1 cellular context compared by ENCODE assay signal in genomic region chr2:10839813-10840212, GRCh38.
A peak's percentile ranks its signal among the peaks of the same experiment; 100 is the strongest.
TF ChIP-seq lines count a peak whose summit lies in the region.

No MANE protein-coding gene starts in this region.

TF ChIP-seq in WTC11, 78 proteins besides CTCF, POLR2A, EP300 and RAD21 (continued from another document):
- TF ChIP-seq ZSCAN18 (CRISPR knock-in tag; IDR thresholded peaks at IDR 0.05) (no peak), NFE2L1 (CRISPR knock-in tag; IDR thresholded peaks at IDR 0.05) (0 out of 2 replicates have a peak, but pooled peaks have one; percentile 45), OVOL2 (CRISPR knock-in tag; IDR thresholded peaks at IDR 0.05; ENCODE audit: borderline replicate concordance) (no peak), ZNF138 (CRISPR knock-in tag; conservative IDR thresholded peaks at IDR 0.05) (no peak), FOXK1 (CRISPR knock-in tag; IDR thresholded peaks at IDR 0.05) (peak; percentile 63; the same call in 1 of the 2 replicates), SMAD4 (CRISPR knock-in tag; IDR thresholded peaks at IDR 0.05) (peak; percentile 44; the same call in 1 of the 2 replicates), ETV6 (CRISPR knock-in tag; IDR thresholded peaks at IDR 0.05) (peak; percentile 44; the same call in 1 of the 2 replicates), FOXP1 (CRISPR knock-in tag; IDR thresholded peaks at IDR 0.05; ENCODE audit: borderline replicate concordance) (peak; percentile 70; the same call in 1 of the 2 replicates), ARID4B (CRISPR knock-in tag; IDR thresholded peaks at IDR 0.05; ENCODE audit: borderline replicate concordance) (peak; percentile 73; the same call in 1 of the 2 replicates)
TF ChIP-seq in WTC11: peak in this region for 11.
